Comparison of ENCODE assay signal across 14 cellular contexts in the genomic region with DNA sequence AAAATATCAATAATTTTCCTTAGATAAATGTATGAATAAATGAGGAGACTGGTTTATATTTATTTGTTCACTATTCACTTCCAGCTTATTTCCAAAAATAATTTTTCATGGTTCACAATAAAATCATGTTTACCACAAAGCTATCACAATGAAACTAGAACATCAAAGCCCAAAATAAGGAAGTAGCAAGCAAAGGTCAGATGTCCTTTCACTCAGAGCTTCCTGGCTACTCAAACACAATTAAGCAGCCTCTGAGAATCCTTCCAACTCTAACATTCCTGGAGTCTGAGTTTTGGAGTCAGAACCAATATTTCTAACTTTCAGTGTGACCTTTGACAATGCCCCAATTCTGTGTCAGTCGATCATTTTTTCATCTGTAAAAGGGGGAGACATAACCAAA.
"Had no signal": no experiment of that assay in that cellular context is flagged by ENCODE, and none has a peak within 500 bp of the region (broad histone marks: within the 10 kb centered on the region; RNA-seq: fewer than 3 reads in every experiment).

No MANE protein-coding gene starts in this region.

- ATAC-seq: effector memory CD8-positive, alpha-beta T cell; esophagus mucosa; left lobe of liver; stimulated activated naive CD8-positive, alpha-beta T cell treated with anti-CD3 and anti-CD28 coated beads, Interleukin-15, amount 100 ng/mL, for 72 hours; upper lobe of right lung had no signal

- H3K36me3 ChIP-seq: adrenal gland, upper lobe of right lung had no signal

- H3K4me3 ChIP-seq: adrenal gland, coronary artery, testis, upper lobe of right lung had no signal

- H3K9me3 ChIP-seq: adrenal gland, testis, upper lobe of right lung had no signal

- DNase-seq: activated CD4-positive, alpha-beta T cell treated with anti-CD3 and anti-CD28 coated beads, Interleukin-2, amount 50 U/mL, for 1 hour; activated naive CD4-positive, alpha-beta T cell treated with anti-CD3 and anti-CD28 coated beads, Interleukin-2, amount 50 U/mL, for 16 hours; adrenal gland; effector memory CD8-positive, alpha-beta T cell; stimulated activated CD4-positive, alpha-beta T cell treated with anti-CD3 and anti-CD28 coated beads, Interleukin-2, amount 100 ng/mL, for 48 hours; stimulated activated CD8-positive, alpha-beta memory T cell treated with anti-CD3 and anti-CD28 coated beads, Interleukin-4, amount 100 ng/mL, for 48 hours; stimulated activated naive CD8-positive, alpha-beta T cell treated with anti-CD3 and anti-CD28 coated beads, Interleukin-15, amount 100 ng/mL, for 72 hours; testis; upper lobe of right lung had no signal

- H3K27me3 ChIP-seq: adrenal gland, testis, upper lobe of right lung had no signal

- H3K9me3 Mint-ChIP-seq: stimulated activated naive CD8-positive, alpha-beta T cell treated with anti-CD3 and anti-CD28 coated beads, Interleukin-15, amount 100 ng/mL, for 72 hours; T-helper 1 cell treated with Interleukin-12 subunit alpha and Interleukin-12 subunit beta and Interleukin-4 antibody, amounts not matched to agents 30 μg/mL and 1 μg/mL, for 36 hours had no signal

- H3K4me1 Mint-ChIP-seq: stimulated activated naive CD8-positive, alpha-beta T cell treated with anti-CD3 and anti-CD28 coated beads, Interleukin-15, amount 100 ng/mL, for 72 hours had no signal

- H3K4me1 ChIP-seq: testis had no signal

- H3K4me3 Mint-ChIP-seq: effector memory CD8-positive, alpha-beta T cell; stimulated activated naive CD8-positive, alpha-beta T cell treated with anti-CD3 and anti-CD28 coated beads, Interleukin-15, amount 100 ng/mL, for 72 hours; T-helper 1 cell treated with Interleukin-12 subunit alpha and Interleukin-12 subunit beta and Interleukin-4 antibody, amounts not matched to agents 30 μg/mL and 1 μg/mL, for 36 hours had no signal

- FAIRE-seq: TTC549 had no signal

- H3K27ac ChIP-seq: adrenal gland, testis, upper lobe of right lung had no signal

- H3K27ac Mint-ChIP-seq: effector memory CD8-positive, alpha-beta T cell; stimulated activated naive CD8-positive, alpha-beta T cell treated with anti-CD3 and anti-CD28 coated beads, Interleukin-15, amount 100 ng/mL, for 72 hours; T-helper 1 cell treated with Interleukin-12 subunit alpha and Interleukin-12 subunit beta and Interleukin-4 antibody, amounts not matched to agents 30 μg/mL and 1 μg/mL, for 36 hours had no signal
